In the genomic region with DNA sequence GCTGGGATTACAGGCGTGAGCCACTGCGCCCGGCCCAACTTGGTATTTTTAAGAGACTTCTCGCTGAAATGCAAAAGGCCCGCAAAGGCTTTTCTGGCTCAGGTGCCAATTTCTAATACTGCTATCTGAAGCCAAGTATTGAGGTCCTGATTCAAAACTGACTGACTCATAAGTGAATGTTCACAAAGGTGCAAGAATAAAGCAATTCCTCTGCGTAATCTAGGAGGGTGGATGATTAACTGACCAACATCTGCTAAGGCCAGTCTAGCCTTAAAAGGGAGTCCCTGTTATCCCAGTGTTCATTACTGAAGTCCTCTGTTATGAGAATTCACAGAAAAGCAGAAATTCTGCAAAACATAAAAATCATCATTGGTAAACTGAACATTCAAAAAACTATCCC, we compare ENCODE assay signal across 16 cellular contexts.
DNase-seq lines count a peak whose midpoint lies in the region; ATAC-seq, FAIRE-seq and TF ChIP-seq lines count a peak whose summit lies in the region.
"Had no signal": no experiment of that assay in that cellular context is flagged by ENCODE, and none has a peak within 500 bp of the region (broad histone marks: within the 10 kb centered on the region; RNA-seq: fewer than 3 reads in every experiment).

No MANE protein-coding gene starts in this region.

- H3K4me3 ChIP-seq in A549, result no peak overlapping the region
- H3K4me3 ChIP-seq in PC-3 (ENCODE audit: low read length), result no peak overlapping the region
- H3K4me3 ChIP-seq in epithelial cell of proximal tubule (ENCODE audit: low read depth, low read length), result no peak overlapping the region
- H3K4me3 ChIP-seq: gastroesophageal sphincter, SK-N-MC, spleen had no signal

- POLR2A ChIA-PET in A549 (lab: Yijun Ruan, JAX), result no interaction called here
- POLR2A ChIA-PET in PC-3 (lab: Charles Lee; ENCODE audit: unreplicated experiment), result no interaction called here

- no peak for TF ChIP-seq CTCF in A549 (IDR thresholded peaks at IDR 0.05)
- no peak for TF ChIP-seq CTCF in PC-3 (conservative IDR thresholded peaks at IDR 0.05; ENCODE audit: low read depth, low read length)
- TF ChIP-seq CTCF in epithelial cell of proximal tubule (conservative IDR thresholded peaks at IDR 0.05; ENCODE audit: low read depth, low read length), result no peak

- no peaks in the 10 kb centered on the region for H3K36me3 ChIP-seq in PC-3 (ENCODE audit: low read depth, low read length)
- H3K36me3 ChIP-seq: brain microvascular endothelial cell, gastroesophageal sphincter had no signal

- intact Hi-C loops in PC-3 (cut with micrococcal nuclease), result no loop called here

- H3K27ac ChIP-seq in A549 (peak overlapping the region; percentile 40 to 65; a peak in 3 of 6 replicates), PC-3 (ENCODE audit: low read length) (0 out of 2 replicates have a peak overlapping the region, but pooled peaks have one; percentile 22)
- H3K27ac ChIP-seq: brain microvascular endothelial cell, gastroesophageal sphincter, SK-N-MC, spleen had no signal

- BruUV-seq in PC-3 (replicated peaks; lab: Mats Ljungman, UMichigan), result no TSS peak

- H4K20me1 ChIP-seq in PC-3 (ENCODE audit: low read length), result no peaks in the 10 kb centered on the region

- WGBS in A549 (ENCODE audit: missing lambda C conversion rate), result 77% methylated on average over 6 of the region's 6 CpGs

- ATAC-seq in A549 (peak; percentile 83 to 84; a peak in 5 of 6 replicates), GM21619 (IDR thresholded peaks at IDR 0.05; ENCODE audit: unreplicated experiment) (peak; percentile 59), PC-3 (peak; percentile 96), HG02852 (IDR thresholded peaks at IDR 0.05; ENCODE audit: unreplicated experiment) (no peak)
- ATAC-seq: activated CD8-positive, alpha-beta T cell treated with anti-CD3 and anti-CD28 coated beads for 36 hours; gastroesophageal sphincter had no signal

- no peaks in the 10 kb centered on the region for H3K27me3 ChIP-seq in PC-3 (ENCODE audit: low read length)
- H3K27me3 ChIP-seq: brain microvascular endothelial cell, gastroesophageal sphincter, spleen had no signal

- TF ChIP-seq POLR2A in A549 (IDR thresholded peaks at IDR 0.05; ENCODE audit: low read length), result no peak

- no peak overlapping the region for H2AFZ ChIP-seq in PC-3 (ENCODE audit: low read length)

- H3F3A ChIP-seq in PC-3 (ENCODE audit: low read length, unreplicated experiment), result no peaks in the 10 kb centered on the region

- H3K9me2 ChIP-seq in PC-3 (replicated peaks; ENCODE audit: low read length), result no peaks in the 10 kb centered on the region

- no peaks in the 10 kb centered on the region for H3K9me3 ChIP-seq in A549
- no peaks in the 10 kb centered on the region for H3K9me3 ChIP-seq in PC-3 (ENCODE audit: low read length)
- H3K9me3 ChIP-seq: gastroesophageal sphincter, spleen had no signal

- H3K9ac ChIP-seq in PC-3 (ENCODE audit: low read length), result no peak overlapping the region

- TF ChIP-seq EP300 in A549 (IDR thresholded peaks at IDR 0.05), result no peak

- H3K4me1 ChIP-seq in A549 (peaks cover 29% of the 10 kb centered on the region), PC-3 (ENCODE audit: insufficient read depth, low read length) (peaks cover 8% of the 10 kb centered on the region)

- H3K4me2 ChIP-seq in A549 (peak overlapping the region; percentile 62), PC-3 (ENCODE audit: low read length) (0 out of 2 replicates have a peak overlapping the region, but pooled peaks have one; percentile 16)

- H3K79me2 ChIP-seq in PC-3 (ENCODE audit: low read length), result peaks cover 16% of the 10 kb centered on the region

- no peak for FAIRE-seq in A549 (lab: Jason Lieb, UNC)
- FAIRE-seq: A204.1, TTC549 had no signal

- DNase-seq in A549 (ENCODE audit: low read depth in 1 of 2, low spot score in 1 of 2) (peak; percentile 39 to 48), PC-3 (peak; percentile 71), epithelial cell of proximal tubule (ENCODE audit: low read depth) (peak; percentile 96), GM03348 (ENCODE audit: low spot score) (no peak), NCI-H2107 (lab: John Stamatoyannopoulos, UW) (no peak), COR-L47 (lab: John Stamatoyannopoulos, UW) (no peak)
- DNase-seq: activated CD8-positive, alpha-beta T cell treated with anti-CD3 and anti-CD28 coated beads for 36 hours; brain microvascular endothelial cell; GF-D8; spleen had no signal

- TF ChIP-seq RAD21 in A549 (conservative IDR thresholded peaks at IDR 0.05 in 1 of 2, IDR thresholded peaks at IDR 0.05 in 1 of 2), result no peak

- CTCF ChIA-PET in A549 (lab: Yijun Ruan, JAX), result no interaction called here
- CTCF ChIA-PET in PC-3 (lab: Charles Lee), result no interaction called here

TF ChIP-seq in A549, 52 proteins besides CTCF, POLR2A, EP300 and RAD21:
- TF ChIP-seq, protein P1, sequence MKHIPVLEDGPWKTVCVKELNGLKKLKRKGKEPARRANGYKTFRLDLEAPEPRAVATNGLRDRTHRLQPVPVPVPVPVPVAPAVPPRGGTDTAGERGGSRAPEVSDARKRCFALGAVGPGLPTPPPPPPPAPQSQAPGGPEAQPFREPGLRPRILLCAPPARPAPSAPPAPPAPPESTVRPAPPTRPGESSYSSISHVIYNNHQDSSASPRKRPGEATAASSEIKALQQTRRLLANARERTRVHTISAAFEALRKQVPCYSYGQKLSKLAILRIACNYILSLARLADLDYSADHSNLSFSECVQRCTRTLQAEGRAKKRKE (CRISPR knock-in tag; IDR thresholded peaks at IDR 0.05; ENCODE audit: low read depth), result no peak
- TF ChIP-seq FOSL2 (IDR thresholded peaks at IDR 0.05), result 0 out of 2 replicates have a peak, but pooled peaks have one; percentile 8
- TF ChIP-seq FOSL2 (CRISPR knock-in tag; IDR thresholded peaks at IDR 0.05), result no peak

Comparison
In these comparisons a context has a peak if more than half of its experiments do, and no peak if none do; other contexts are left out.
1. DNase-seq: peak in A549 (2 of 2), PC-3 (single experiment) and epithelial cell of proximal tubule (single experiment); none in GM03348 (single experiment), NCI-H2107 (single experiment) and COR-L47 (single experiment).